1 cellular context compared by ENCODE assay signal in genomic region chr4:2843909-2844584, GRCh38.
TF ChIP-seq lines count a peak whose summit lies in the region.

No MANE protein-coding gene starts in this region.

TF ChIP-seq in GM12878, 131 proteins besides CTCF, POLR2A, EP300 and RAD21:
- TF ChIP-seq POLR2AphosphoS2 (IDR thresholded peaks at IDR 0.05; ENCODE audit: low read depth, low read length) (no peak), CEBPZ (IDR thresholded peaks at IDR 0.05; ENCODE audit: low read depth, low read length) (no peak), CHD4 (IDR thresholded peaks at IDR 0.05) (no peak), MYC (IDR thresholded peaks at IDR 0.05; ENCODE audit: insufficient read depth, insufficient read length, insufficient replicate concordance, low read length, severe bottlenecking) (no peak), PAX5 (IDR thresholded peaks at IDR 0.05; ENCODE audit: borderline replicate concordance, low read depth, low read length) (no peak), EGR1 (IDR thresholded peaks at IDR 0.05; ENCODE audit: borderline replicate concordance in 1 of 2, low read depth in 2 of 2, low read length in 2 of 2) (peak in 1 of 2 experiments; percentile 84; a peak in 2 of 3 replicates), TCF3 (IDR thresholded peaks at IDR 0.05; ENCODE audit: borderline replicate concordance, insufficient read depth, low read depth, low read length) (no peak), SP1 (IDR thresholded peaks at IDR 0.05; ENCODE audit: low read depth, low read length) (no peak), NBN (IDR thresholded peaks at IDR 0.05) (no peak), ATF3 (IDR thresholded peaks at IDR 0.05; ENCODE audit: borderline replicate concordance, extremely low read depth, low read depth, low read length) (no peak), MTA3 (IDR thresholded peaks at IDR 0.05; ENCODE audit: borderline replicate concordance, low read length) (no peak), CHD2 (IDR thresholded peaks at IDR 0.05; ENCODE audit: borderline replicate concordance, low read depth, low read length) (no peak), HDAC6 (IDR thresholded peaks at IDR 0.05; ENCODE audit: unreplicated experiment) (no peak), CREM (IDR thresholded peaks at IDR 0.05; ENCODE audit: low read depth) (no peak), CREB1 (IDR thresholded peaks at IDR 0.05; ENCODE audit: low read depth) (no peak), BHLHE40 (IDR thresholded peaks at IDR 0.05; ENCODE audit: borderline replicate concordance in 1 of 2, low read depth in 2 of 2, low read length in 1 of 2) (peak in 1 of 2 experiments; percentile 3; a peak in 1 of 4 replicates), IKZF1 (conservative IDR thresholded peaks at IDR 0.05) (0 out of 2 replicates have a peak, but pooled peaks have one; percentile 7), TBL1XR1 (IDR thresholded peaks at IDR 0.05; ENCODE audit: low read depth, low read length) (no peak), GABPA (IDR thresholded peaks at IDR 0.05; ENCODE audit: low read depth) (no peak), BACH1 (IDR thresholded peaks at IDR 0.05; ENCODE audit: borderline replicate concordance) (no peak), BRCA1 (IDR thresholded peaks at IDR 0.05; ENCODE audit: low read depth, low read length) (no peak), KDM1A (IDR thresholded peaks at IDR 0.05; ENCODE audit: borderline replicate concordance) (no peak), RFX5 (IDR thresholded peaks at IDR 0.05; ENCODE audit: low read depth, low read length) (no peak), ZNF384 (IDR thresholded peaks at IDR 0.05; ENCODE audit: borderline replicate concordance, low read depth, low read length) (no peak), RCOR1 (conservative IDR thresholded peaks at IDR 0.05; ENCODE audit: low read depth, low read length) (no peak), STAT3 (IDR thresholded peaks at IDR 0.05; ENCODE audit: low read depth, low read length) (no peak), RBBP5 (conservative IDR thresholded peaks at IDR 0.05) (no peak), CBX5 (IDR thresholded peaks at IDR 0.05; ENCODE audit: low read depth) (no peak), FOXK2 (IDR thresholded peaks at IDR 0.05) (no peak), GATAD2B (conservative IDR thresholded peaks at IDR 0.05; ENCODE audit: low read depth) (0 out of 2 replicates have a peak, but pooled peaks have one; percentile 40), YY1 (IDR thresholded peaks at IDR 0.05; ENCODE audit: low read depth, low read length) (no peak), IKZF2 (IDR thresholded peaks at IDR 0.05) (no peak), SMAD5 (IDR thresholded peaks at IDR 0.05; ENCODE audit: low read depth) (no peak), SRF (IDR thresholded peaks at IDR 0.05; ENCODE audit: low read depth in 2 of 2, low read length in 2 of 2) (0 out of 4 replicates have a peak, but pooled peaks of 1 of the 2 experiments have one; percentile 4), SMARCA5 (IDR thresholded peaks at IDR 0.05) (no peak), SKIL (IDR thresholded peaks at IDR 0.05; ENCODE audit: low read depth, poor library complexity, severe bottlenecking) (no peak), RAD51 (IDR thresholded peaks at IDR 0.05) (no peak), IRF5 (IDR thresholded peaks at IDR 0.05; ENCODE audit: borderline replicate concordance) (no peak), LARP7 (IDR thresholded peaks at IDR 0.05) (0 out of 2 replicates have a peak, but pooled peaks have one; percentile 26), TARDBP (IDR thresholded peaks at IDR 0.05; ENCODE audit: borderline replicate concordance) (no peak)
